Comparison of ENCODE assay signal across 11 cellular contexts in the genomic region with DNA sequence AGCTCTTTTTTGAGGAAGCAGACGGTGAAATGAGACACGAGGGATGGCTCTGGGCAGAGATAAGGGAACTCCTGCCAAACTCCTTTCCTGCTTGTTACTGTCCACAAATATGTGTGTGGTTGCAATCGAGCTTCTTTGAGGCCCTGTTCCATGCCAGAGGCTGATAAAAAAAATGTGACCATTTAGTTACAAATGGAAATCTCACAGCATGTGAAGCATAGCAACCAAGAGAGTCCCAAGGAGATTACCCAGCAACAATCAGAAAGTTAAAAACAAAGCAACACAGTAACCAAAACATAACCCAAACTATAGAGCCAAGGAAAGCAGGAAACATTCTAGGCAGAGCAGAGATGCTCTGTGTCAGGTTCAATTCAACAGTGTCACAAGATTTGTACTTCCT. TPM values are rescaled to one million over a fixed set of nuclear protein-coding genes. Genes with fewer than 3 reads are reported as not detected.
DNase-seq lines count a peak whose midpoint lies in the region; ATAC-seq, FAIRE-seq and TF ChIP-seq lines count a peak whose summit lies in the region.
"Had no signal": no experiment of that assay in that cellular context is flagged by ENCODE, and none has a peak within 500 bp of the region (broad histone marks: within the 10 kb centered on the region; RNA-seq: fewer than 3 reads in every experiment).

No MANE protein-coding gene starts in this region.

- no peak overlapping the region for H3K4me2 ChIP-seq in endothelial cell of umbilical vein (ENCODE audit: insufficient read depth, low read length)

- no peak for ATAC-seq in HG03457 (IDR thresholded peaks at IDR 0.05; ENCODE audit: unreplicated experiment)
- ATAC-seq in naive thymus-derived CD8-positive, alpha-beta T cell: no peak

- H3K27ac ChIP-seq in endothelial cell of umbilical vein (ENCODE audit: insufficient read depth, low read depth, low read length): no peak overlapping the region
- H3K27ac ChIP-seq in mesodermal cell (ENCODE audit: low read depth, low read length, severe bottlenecking): peak overlapping the region; percentile 69

- H3K4me1 ChIP-seq in endothelial cell of umbilical vein (ENCODE audit: control insufficient read depth, extremely low read depth, insufficient read depth, low read length) (no peaks in the 10 kb centered on the region), mesodermal cell (ENCODE audit: control insufficient read depth, insufficient read depth, low read length, poor library complexity, severe bottlenecking) (no peaks in the 10 kb centered on the region)
- H3K4me1 ChIP-seq: Caco-2 had no signal

- intact Hi-C loops in endothelial cell of umbilical vein (cut with micrococcal nuclease): no loop called here

- no peak overlapping the region for H3K27ac Mint-ChIP-seq in naive thymus-derived CD8-positive, alpha-beta T cell

- 78 to 80% methylated on average over 2 to 3 of the region's 3 CpGs for WGBS in mesodermal cell (ENCODE audit: insufficient coverage in 2 of 2), 2 experiments

- H3K79me2 ChIP-seq in endothelial cell of umbilical vein (ENCODE audit: control insufficient read depth, insufficient read depth, low read length): no peaks in the 10 kb centered on the region

- BruUV-seq in endothelial cell of umbilical vein (replicated peaks; lab: Mats Ljungman, UMichigan): no TSS peak

- H3K27me3 ChIP-seq in BJ (ENCODE audit: control insufficient read depth, insufficient read depth, low read length): no peaks in the 10 kb centered on the region
- H3K27me3 ChIP-seq in endothelial cell of umbilical vein (ENCODE audit: control insufficient read depth in 2 of 2, insufficient read depth in 2 of 2, low read length in 2 of 2): no peaks in the 10 kb centered on the region

- no peak for TF ChIP-seq POLR2A in endothelial cell of umbilical vein (IDR thresholded peaks at IDR 0.05; ENCODE audit: low read depth, low read length)

- H2AFZ ChIP-seq in endothelial cell of umbilical vein (ENCODE audit: low read depth, low read length): peak overlapping the region; percentile 18

- no peaks in the 10 kb centered on the region for H3K36me3 ChIP-seq in BJ (ENCODE audit: control insufficient read depth, insufficient read depth, low read length)
- no peaks in the 10 kb centered on the region for H3K36me3 ChIP-seq in endothelial cell of umbilical vein (ENCODE audit: control insufficient read depth in 2 of 2, extremely low read depth in 1 of 2, insufficient read depth in 2 of 2, low read length in 2 of 2)
- H3K36me3 ChIP-seq in mesodermal cell (ENCODE audit: control insufficient read depth, insufficient read depth, low read length): no peaks in the 10 kb centered on the region

- peaks cover 0 to 21% (median 0%) of the 10 kb centered on the region in 9 donors for H3K9me3 Mint-ChIP-seq in naive thymus-derived CD8-positive, alpha-beta T cell

- TF ChIP-seq CTCF in BJ (IDR thresholded peaks at IDR 0.05; ENCODE audit: insufficient read depth, low read depth, low read length): no peak
- no peak for TF ChIP-seq CTCF in endothelial cell of umbilical vein (IDR thresholded peaks at IDR 0.05; ENCODE audit: extremely low read depth in 1 of 2, insufficient read depth in 1 of 2, low read depth in 1 of 2, low read length in 2 of 2)

- H3K4me1 Mint-ChIP-seq in naive thymus-derived CD8-positive, alpha-beta T cell: no peaks in the 10 kb centered on the region

- H3K9me3 ChIP-seq in endothelial cell of umbilical vein (replicated peaks; ENCODE audit: control insufficient read depth, insufficient read depth, low read length): no peaks in the 10 kb centered on the region
- no peaks in the 10 kb centered on the region for H3K9me3 ChIP-seq in mesodermal cell (ENCODE audit: control insufficient read depth, low read length)
- H3K9me3 ChIP-seq: Caco-2 had no signal

- no peak for FAIRE-seq in endothelial cell of umbilical vein (lab: Jason Lieb, UNC)

- CTCF ChIA-PET in BJ (lab: Yijun Ruan, JAX) (no interaction called here), endothelial cell of umbilical vein (lab: Charles Lee) (no interaction called here)

- dilution Hi-C loops in endothelial cell of umbilical vein (cut with MboI; ENCODE audit: extremely low pct_ligation_motif_present, low sequenced_read_pairs): no loop called here

- no peak overlapping the region for H3K9ac ChIP-seq in endothelial cell of umbilical vein (replicated peaks; ENCODE audit: extremely low read depth, insufficient read depth, low read length)

- H3K4me3 Mint-ChIP-seq in naive thymus-derived CD8-positive, alpha-beta T cell: no peak overlapping the region

- POLR2A ChIA-PET in BJ (lab: Charles Lee) (no interaction called here), endothelial cell of umbilical vein (lab: Charles Lee) (no interaction called here)
- POLR2A ChIA-PET in naive thymus-derived CD8-positive, alpha-beta T cell (lab: Charles Lee): no interaction called here

- H3K4me3 ChIP-seq in BJ (ENCODE audit: low read depth, low read length) (no peak overlapping the region), endothelial cell of umbilical vein (replicated peaks in 1 of 3; ENCODE audit: insufficient read depth in 1 of 3, low read depth in 1 of 3, low read length in 3 of 3) (no peak overlapping the region), mesodermal cell (ENCODE audit: extremely low read depth, insufficient read depth, low read length, poor library complexity, severe bottlenecking) (no peak overlapping the region)

- peaks cover 7 to 40% (median 16%) of the 10 kb centered on the region in 5 donors for H3K27me3 Mint-ChIP-seq in naive thymus-derived CD8-positive, alpha-beta T cell

- DNase-seq in BJ (ENCODE audit: low read depth) (peak; percentile 60), MV-4-11 (lab: John Stamatoyannopoulos, UW) (peak; percentile 35), endothelial cell of umbilical vein (ENCODE audit: low read depth, low spot score) (peak; percentile 71), NCI-H1930 (lab: John Stamatoyannopoulos, UW) (no peak), NCI-H1417 treated with DMSO at 0.1 percent for 48 hours (lab: John Stamatoyannopoulos, UW) (no peak)
- DNase-seq in naive thymus-derived CD8-positive, alpha-beta T cell: no peak
- DNase-seq: Caco-2, NCI-H146, occipital lobe had no signal

- no peaks in the 10 kb centered on the region for H3K9me1 ChIP-seq in endothelial cell of umbilical vein (replicated peaks; ENCODE audit: control insufficient read depth, extremely low read depth, insufficient read depth, low read length)

- H4K20me1 ChIP-seq in endothelial cell of umbilical vein (replicated peaks; ENCODE audit: control insufficient read depth, extremely low read depth, insufficient read depth, low read length): no peaks in the 10 kb centered on the region

- peaks cover 0 to 4% (median 0%) of the 10 kb centered on the region in 3 donors for H3K36me3 Mint-ChIP-seq in naive thymus-derived CD8-positive, alpha-beta T cell

TF ChIP-seq in endothelial cell of umbilical vein, 7 proteins besides CTCF, POLR2A, EP300 and RAD21:
- TF ChIP-seq GATA2 (IDR thresholded peaks at IDR 0.05; ENCODE audit: insufficient read depth, insufficient read length, low read depth, low read length): no peak
- TF ChIP-seq, protein P1, sequence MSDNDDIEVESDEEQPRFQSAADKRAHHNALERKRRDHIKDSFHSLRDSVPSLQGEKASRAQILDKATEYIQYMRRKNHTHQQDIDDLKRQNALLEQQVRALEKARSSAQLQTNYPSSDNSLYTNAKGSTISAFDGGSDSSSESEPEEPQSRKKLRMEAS (IDR thresholded peaks at IDR 0.05; ENCODE audit: insufficient read depth, insufficient read length): no peak
- TF ChIP-seq MYC (IDR thresholded peaks at IDR 0.05; ENCODE audit: low read depth, low read length): no peak
- TF ChIP-seq POLR2AphosphoS5 (IDR thresholded peaks at IDR 0.05; ENCODE audit: insufficient read depth, low read depth, low read length): no peak
- TF ChIP-seq FOS (IDR thresholded peaks at IDR 0.05; ENCODE audit: borderline replicate concordance, insufficient read depth, low read length): no peak
- TF ChIP-seq JUN (IDR thresholded peaks at IDR 0.05; ENCODE audit: borderline replicate concordance, insufficient read depth, insufficient read length, low read depth): no peak
- TF ChIP-seq EZH2 (IDR thresholded peaks at IDR 0.05; ENCODE audit: borderline replicate concordance, low read depth, low read length, severe bottlenecking): no peak

RNA-seq across cellular contexts. Expression of a gene that starts 35.4 kb away (rescaled TPM):
- polyA plus RNA-seq in BJ (2011; rRNA removed) (10.3 and 30.9 TPM in 2 replicates), endothelial cell of umbilical vein (24.1 and 40.1 TPM in 2 replicates)
- 1.8 and 3.0 TPM in 2 replicates for polyA minus RNA-seq in BJ (2011; rRNA and poly(A)+ RNA removed)
- 72.7 and 75.1 TPM in 2 replicates for total RNA-seq in endothelial cell of umbilical vein
- polyA plus RNA-seq in endothelial cell of umbilical vein (2011; cell fraction: cytosol; rRNA removed): 72.0 and 78.4 TPM in 2 replicates
- 56.5 and 87.0 TPM in 2 replicates for polyA plus RNA-seq in endothelial cell of umbilical vein (2011; cell fraction: nucleus; rRNA removed)
- polyA plus RNA-seq in endothelial cell of umbilical vein (2012): 67.1 and 107 TPM in 2 replicates
- 11.1 and 12.2 TPM in 2 replicates for polyA minus RNA-seq in endothelial cell of umbilical vein
- polyA minus RNA-seq in endothelial cell of umbilical vein (2011; cell fraction: cytosol; rRNA and poly(A)+ RNA removed): 35.1 TPM
- 6.3 and 9.3 TPM in 2 replicates for polyA minus RNA-seq in endothelial cell of umbilical vein (2011; cell fraction: nucleus; rRNA and poly(A)+ RNA removed)
- polyA plus RNA-seq in mesodermal cell (2013, experiment 1 of 2): 112 TPM
- polyA plus RNA-seq in mesodermal cell (2013, experiment 2 of 2): 131 TPM
- total RNA-seq in naive thymus-derived CD8-positive, alpha-beta T cell: 10 to 100 TPM; 64.6 to 64.8 TPM
- polyA plus RNA-seq in naive thymus-derived CD8-positive, alpha-beta T cell: 100 to 1,000 TPM; 106 to 114 (median 113) TPM

Comparison
In these comparisons a context has a peak if more than half of its experiments do, and no peak if none do; other contexts are left out.
1. DNase-seq: peak in BJ (single experiment), MV-4-11 (single experiment) and endothelial cell of umbilical vein (single experiment); none in NCI-H1930 (0 of 2), naive thymus-derived CD8-positive, alpha-beta T cell (0 of 10) and NCI-H1417 treated with DMSO at 0.1 percent for 48 hours (single experiment).